In genomic region chr3:170228093-170228766, GRCh38 we compare ENCODE assay signal across 15 cellular contexts. TPM values are rescaled to one million over a fixed set of nuclear protein-coding genes. Genes with fewer than 3 reads are reported as not detected.
DNase-seq lines count a peak whose midpoint lies in the region; ATAC-seq and TF ChIP-seq lines count a peak whose summit lies in the region.
"Had no signal": no experiment of that assay in that cellular context is flagged by ENCODE, and none has a peak within 500 bp of the region (broad histone marks: within the 10 kb centered on the region; RNA-seq: fewer than 3 reads in every experiment).

No MANE protein-coding gene starts in this region.

- POLR2A ChIA-PET in CD8-positive, alpha-beta memory T cell (lab: Charles Lee), result interaction anchor here (0.5 kb wide), 1 partner anchor 10 kb away, joined by 3 read pairs; no protein-coding TSS in a partner anchor

- no peaks in the 10 kb centered on the region for H3K36me3 Mint-ChIP-seq in activated naive CD4-positive, alpha-beta T cell treated with anti-CD3 and anti-CD28 coated beads, Interleukin-2, amount 10 ng/mL, durations not matched to agents 7 days and 5 days
- no peaks in the 10 kb centered on the region for H3K36me3 Mint-ChIP-seq in CD8-positive, alpha-beta memory T cell

- H3K4me3 ChIP-seq in GM23248 (no peak overlapping the region), RWPE2 (ENCODE audit: severe bottlenecking) (no peak overlapping the region)
- no peak overlapping the region for H3K4me3 ChIP-seq in CD8-positive, alpha-beta memory T cell (ENCODE audit: low read length)
- H3K4me3 ChIP-seq: pancreas had no signal

- H3K4me1 ChIP-seq in GM23248 (ENCODE audit: insufficient read depth) (peaks cover 54% of the 10 kb centered on the region), RWPE2 (ENCODE audit: insufficient read depth, poor library complexity, severe bottlenecking) (peaks cover 56% of the 10 kb centered on the region), foreskin keratinocyte (peaks cover 47% of the 10 kb centered on the region)
- H3K4me1 ChIP-seq in CD8-positive, alpha-beta memory T cell (ENCODE audit: insufficient read depth, low read length), result peaks cover 4% of the 10 kb centered on the region

- H4K20me1 ChIP-seq in GM23248 (ENCODE audit: insufficient read depth), result no peaks in the 10 kb centered on the region

- peaks cover 98% of the 10 kb centered on the region for H3K79me2 ChIP-seq in GM23248 (ENCODE audit: insufficient read depth)

- H3K4me2 ChIP-seq in GM23248 (ENCODE audit: unreplicated experiment), result peak overlapping the region; percentile 33

- H3K27me3 Mint-ChIP-seq in activated naive CD4-positive, alpha-beta T cell treated with anti-CD3 and anti-CD28 coated beads, Interleukin-2, amount 10 ng/mL, durations not matched to agents 7 days and 5 days, result no peaks in the 10 kb centered on the region
- no peaks in the 10 kb centered on the region for H3K27me3 Mint-ChIP-seq in CD8-positive, alpha-beta memory T cell

- H3K9me3 ChIP-seq in GM23248 (ENCODE audit: low read depth), result no peaks in the 10 kb centered on the region
- no peaks in the 10 kb centered on the region for H3K9me3 ChIP-seq in RWPE2 (ENCODE audit: severe bottlenecking)
- no peaks in the 10 kb centered on the region for H3K9me3 ChIP-seq in CD8-positive, alpha-beta memory T cell (ENCODE audit: low read length)
- H3K9me3 ChIP-seq: pancreas had no signal

- ATAC-seq in RWPE2 (ENCODE audit: low read depth), result peak; percentile 86
- peak; percentile 55 for ATAC-seq in foreskin keratinocyte
- ATAC-seq in HG02642 (IDR thresholded peaks at IDR 0.05; ENCODE audit: poor library complexity, unreplicated experiment), result no peak
- ATAC-seq: Panc1, pancreas had no signal

- no peak overlapping the region for H3K4me3 Mint-ChIP-seq in activated naive CD4-positive, alpha-beta T cell treated with anti-CD3 and anti-CD28 coated beads, Interleukin-2, amount 10 ng/mL, durations not matched to agents 7 days and 5 days
- no peak overlapping the region for H3K4me3 Mint-ChIP-seq in CD8-positive, alpha-beta memory T cell

- peaks cover 15% of the 10 kb centered on the region for H3K4me1 Mint-ChIP-seq in activated naive CD4-positive, alpha-beta T cell treated with anti-CD3 and anti-CD28 coated beads, Interleukin-2, amount 10 ng/mL, durations not matched to agents 7 days and 5 days
- peaks cover 31 to 48% (median 39%) of the 10 kb centered on the region in 3 donors for H3K4me1 Mint-ChIP-seq in CD8-positive, alpha-beta memory T cell

- H3K36me3 ChIP-seq in GM23248 (ENCODE audit: low read depth) (no peaks in the 10 kb centered on the region), RWPE2 (ENCODE audit: low read depth) (no peaks in the 10 kb centered on the region)
- H3K36me3 ChIP-seq in CD8-positive, alpha-beta memory T cell (ENCODE audit: insufficient read depth, low read length), result no peaks in the 10 kb centered on the region
- H3K36me3 ChIP-seq: pancreas had no signal

- H3K27ac ChIP-seq in GM23248, result peak overlapping the region; percentile 6; the same call in 1 of the 2 replicates
- peak overlapping the region; percentile 89 for H3K27ac ChIP-seq in RWPE2 (ENCODE audit: poor library complexity, severe bottlenecking)
- H3K27ac ChIP-seq in foreskin keratinocyte, result no peak overlapping the region
- H3K27ac ChIP-seq in CD8-positive, alpha-beta memory T cell (ENCODE audit: low read depth, low read length), result no peak overlapping the region
- H3K27ac ChIP-seq: pancreas had no signal

- no peak overlapping the region for H2AFZ ChIP-seq in GM23248

- CTCF ChIA-PET in activated naive CD4-positive, alpha-beta T cell treated with anti-CD3 and anti-CD28 coated beads, Interleukin-2, amount 10 ng/mL, durations not matched to agents 7 days and 5 days (lab: Charles Lee), result no interaction called here
- CTCF ChIA-PET in CD8-positive, alpha-beta memory T cell (lab: Charles Lee), result no interaction called here

- no peaks in the 10 kb centered on the region for H3K9me2 ChIP-seq in GM23248 (ENCODE audit: insufficient read depth)

- H3K9ac ChIP-seq in GM23248, result no peak overlapping the region

- H3K27ac Mint-ChIP-seq in activated naive CD4-positive, alpha-beta T cell treated with anti-CD3 and anti-CD28 coated beads, Interleukin-2, amount 10 ng/mL, durations not matched to agents 7 days and 5 days, result no peak overlapping the region
- peak overlapping the region in 2 of 8 donors; percentile 17 to 53 for H3K27ac Mint-ChIP-seq in CD8-positive, alpha-beta memory T cell

- no peaks in the 10 kb centered on the region for H3K9me3 Mint-ChIP-seq in activated naive CD4-positive, alpha-beta T cell treated with anti-CD3 and anti-CD28 coated beads, Interleukin-2, amount 10 ng/mL, durations not matched to agents 7 days and 5 days
- no peaks in the 10 kb centered on the region for H3K9me3 Mint-ChIP-seq in CD8-positive, alpha-beta memory T cell

- no peak for TF ChIP-seq CTCF in RWPE2 (IDR thresholded peaks at IDR 0.05; ENCODE audit: poor library complexity, severe bottlenecking)
- no peak for TF ChIP-seq CTCF in foreskin keratinocyte (conservative IDR thresholded peaks at IDR 0.05)

- peaks cover 34% of the 10 kb centered on the region for H3F3A ChIP-seq in GM23248 (ENCODE audit: insufficient read depth)

- 47 to 50% methylated on average over 2 of the region's 2 CpGs for WGBS in GM23248 (ENCODE audit: low coverage in 1 of 2, low lambda C conversion rate in 2 of 2, missing lambda C conversion rate in 2 of 2), 2 experiments

- DNase-seq in GM23248 (peak; percentile 44), RWPE2 (ENCODE audit: low spot score) (peak; percentile 65), foreskin keratinocyte (peak; percentile 40 to 56), renal cortical epithelial cell (ENCODE audit: low read depth) (peak; percentile 87), Ammon's horn (ENCODE audit: low spot score) (no peak)
- no peak for DNase-seq in activated naive CD4-positive, alpha-beta T cell treated with anti-CD3 and anti-CD28 coated beads, Interleukin-2, amount 10 ng/mL, durations not matched to agents 7 days and 5 days
- DNase-seq in CD8-positive, alpha-beta memory T cell, result no peak
- DNase-seq: aorta, C1 segment of cervical spinal cord, H7, NCI-H1092, NCI-H446, pancreas had no signal

- H3K27me3 ChIP-seq in GM23248 (replicated peaks; ENCODE audit: insufficient read depth) (no peaks in the 10 kb centered on the region), RWPE2 (ENCODE audit: insufficient read depth, poor library complexity, severe bottlenecking) (no peaks in the 10 kb centered on the region), foreskin keratinocyte (no peaks in the 10 kb centered on the region)
- H3K27me3 ChIP-seq in CD8-positive, alpha-beta memory T cell (ENCODE audit: insufficient read depth, low read length, poor library complexity, severe bottlenecking), result no peaks in the 10 kb centered on the region
- H3K27me3 ChIP-seq: pancreas had no signal

- in situ Hi-C loops in GM23248 (cut with MboI), result no loop called here

RNA-seq across cellular contexts. Expression of gene PRKCI, which starts 6.0 kb away (rescaled TPM):
- total RNA-seq in GM23248 (2014; rRNA removed; shearing (Covaris generic)), result 46.9 and 47.7 TPM in 2 replicates
- polyA plus RNA-seq in GM23248 (2016; fragmentation: Nextera tagmentation; extraction: Ambion mirVana), result 33.0 and 33.5 TPM in 2 replicates
- 51.2 and 52.4 TPM in 2 replicates for total RNA-seq in foreskin keratinocyte
- polyA plus RNA-seq in foreskin keratinocyte, result 14.9 and 17.9 TPM in 2 replicates
- 150 and 167 TPM in 2 replicates for total RNA-seq in renal cortical epithelial cell
- 10 to 100 TPM; 19.9 to 21.7 TPM for total RNA-seq in CD8-positive, alpha-beta memory T cell
- 14.9 TPM for polyA plus RNA-seq in CD8-positive, alpha-beta memory T cell

RNA-seq across cellular contexts. Expression of gene PHC3, which starts 46.7 kb away (rescaled TPM):
- total RNA-seq in GM23248 (2014; rRNA removed; shearing (Covaris generic)), result 17.5 and 21.9 TPM in 2 replicates
- polyA plus RNA-seq in GM23248 (2016; fragmentation: Nextera tagmentation; extraction: Ambion mirVana) (68.7 and 72.2 TPM in 2 replicates), foreskin keratinocyte (1.7 and 2.1 TPM in 2 replicates)
- total RNA-seq in foreskin keratinocyte (15.5 and 16.3 TPM in 2 replicates), renal cortical epithelial cell (10.4 and 39.1 TPM in 2 replicates)
- 10 to 100 TPM; 55.5 to 58.9 TPM for total RNA-seq in CD8-positive, alpha-beta memory T cell
- 48.3 TPM for polyA plus RNA-seq in CD8-positive, alpha-beta memory T cell

Comparison
In these comparisons a context has a peak if more than half of its experiments do, and no peak if none do; other contexts are left out.
1. DNase-seq: peak in GM23248 (single experiment), RWPE2 (single experiment), foreskin keratinocyte (2 of 2) and renal cortical epithelial cell (single experiment); none in Ammon's horn (single experiment), activated naive CD4-positive, alpha-beta T cell treated with anti-CD3 and anti-CD28 coated beads, Interleukin-2, amount 10 ng/mL, durations not matched to agents 7 days and 5 days (single experiment) and CD8-positive, alpha-beta memory T cell (0 of 5).
2. H3K27ac ChIP-seq: peak in GM23248 (single experiment) and RWPE2 (single experiment); none in foreskin keratinocyte (single experiment) and CD8-positive, alpha-beta memory T cell (single experiment).